ENCODE assay signal across 26 cellular contexts in the genomic region with DNA sequence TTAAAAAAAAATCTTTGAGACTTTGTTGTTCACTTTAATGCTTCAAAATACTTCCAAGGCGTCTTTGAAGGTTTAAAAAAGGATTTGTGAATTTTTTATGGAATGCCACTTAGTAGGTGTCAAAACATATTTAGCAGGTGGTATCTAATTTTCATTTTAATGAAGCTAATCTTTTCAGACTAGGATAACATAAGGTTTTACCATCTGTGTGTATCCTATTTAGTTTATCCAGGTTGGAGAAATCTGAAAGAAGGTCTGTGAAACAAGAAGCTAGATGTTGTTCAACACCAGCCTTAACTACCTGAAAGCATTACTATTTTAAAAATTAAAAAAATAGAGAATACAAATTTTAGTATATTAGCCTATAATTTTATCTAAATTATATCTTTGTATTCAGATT.
"Had no signal": no experiment of that assay in that cellular context is flagged by ENCODE, and none has a peak within 500 bp of the region (broad histone marks: within the 10 kb centered on the region; RNA-seq: fewer than 3 reads in every experiment).

No MANE protein-coding gene starts in this region.

- H3K9me3 Mint-ChIP-seq: memory B cell, naive B cell, nephron had no signal

- ATAC-seq: gastrocnemius medialis, left lobe of liver, mucosa of descending colon, sciatic nerve had no signal

- H3K27ac Mint-ChIP-seq: memory B cell, naive B cell, nephron had no signal

- H3K27me3 ChIP-seq: dorsolateral prefrontal cortex, gastrocnemius medialis, right atrium auricular region, stomach, thyroid gland, vagina had no signal

- H3K36me3 Mint-ChIP-seq: memory B cell, naive B cell had no signal

- H3K4me1 ChIP-seq: gastrocnemius medialis, prostate gland, right atrium auricular region, stomach, thyroid gland, vagina had no signal

- H3K4me2 ChIP-seq: smooth muscle cell had no signal

- H3K4me1 Mint-ChIP-seq: memory B cell, naive B cell, nephron had no signal

- H3K27ac ChIP-seq: dorsolateral prefrontal cortex, gastrocnemius medialis, prostate gland, right atrium auricular region, stomach, thyroid gland, vagina had no signal

- H3K9me3 ChIP-seq: gastrocnemius medialis, mucosa of descending colon, prostate gland, right atrium auricular region, stomach, thyroid gland, vagina had no signal

- H3K4me3 Mint-ChIP-seq: memory B cell, nephron had no signal

- H3K27me3 Mint-ChIP-seq: memory B cell, naive B cell had no signal

- FAIRE-seq: kidney had no signal

- H3K36me3 ChIP-seq: gastrocnemius medialis, prostate gland, right atrium auricular region, stomach, thyroid gland, vagina had no signal

- DNase-seq: dorsolateral prefrontal cortex; effector CD4-positive, alpha-beta T cell; foreskin fibroblast; gastrocnemius medialis; head of caudate nucleus; kidney; mucosa of descending colon; naive B cell; nucleus accumbens; stimulated activated CD4-positive, alpha-beta T cell treated with anti-CD3 and anti-CD28 coated beads, Interleukin-12 subunit alpha, Interleukin-12 subunit beta, amount 100 ng/mL, for 4 hours; stimulated activated CD4-positive, alpha-beta T cell treated with anti-CD3 and anti-CD28 coated beads, Interleukin-1b, Interleukin-23, amount 100 ng/mL, for 48 hours; stimulated activated CD4-positive, alpha-beta T cell treated with anti-CD3 and anti-CD28 coated beads, Interleukin-4, amount 100 ng/mL, for 1 hour; stimulated activated CD8-positive, alpha-beta memory T cell treated with anti-CD3 and anti-CD28 coated beads, Interleukin-4, amount 100 ng/mL, for 48 hours; stimulated activated naive CD4-positive, alpha-beta T cell treated with Interleukin-2 at 50 U/mL for 16 hours; stomach; thyroid gland; trophoblast cell had no signal

- H3K4me3 ChIP-seq: dorsolateral prefrontal cortex, gastrocnemius medialis, lung, mucosa of descending colon, prostate gland, right atrium auricular region, smooth muscle cell, stomach, thyroid gland, vagina had no signal
